23 cellular contexts compared by ENCODE assay signal in genomic region chr5:89179761-89180160, GRCh38.
"Had no signal": no experiment of that assay in that cellular context is flagged by ENCODE, and none has a peak within 500 bp of the region (broad histone marks: within the 10 kb centered on the region; RNA-seq: fewer than 3 reads in every experiment).

No MANE protein-coding gene starts in this region.

- H3K4me3 ChIP-seq: K562, SJSA1, SK-N-MC had no signal

- H3K27me3 ChIP-seq: SJSA1 had no signal

- DNase-seq: Kasumi-1, MV-4-11, NCI-H1048, NCI-H1105 treated with DMSO at 0.1 percent for 48 hours, NCI-H1417 treated with DMSO at 0.1 percent for 48 hours, NCI-H146, NCI-H1694 treated with DMSO at 0.1 percent for 48 hours, NCI-H1930, NCI-H2081, NCI-H2107, NCI-H2227 treated with DMSO at 0.1 percent for 48 hours, NCI-H510A, NCI-H524 treated with DMSO at 0.1 percent for 48 hours, NCI-H69, NCI-H774, Right ventricle myocardium superior, RPMI8226, SIG-M5 had no signal

- H3K4me2 ChIP-seq: KMS-11 had no signal

- H3K9ac ChIP-seq: KMS-11 had no signal

- H3K9me3 ChIP-seq: SJSA1 had no signal

- H3K27ac ChIP-seq: HL-60, KMS-11, SJSA1, SK-N-MC had no signal

- ATAC-seq: K562 had no signal

- H3K36me3 ChIP-seq: SJSA1 had no signal
